8 cellular contexts compared by ENCODE assay signal in the genomic region with DNA sequence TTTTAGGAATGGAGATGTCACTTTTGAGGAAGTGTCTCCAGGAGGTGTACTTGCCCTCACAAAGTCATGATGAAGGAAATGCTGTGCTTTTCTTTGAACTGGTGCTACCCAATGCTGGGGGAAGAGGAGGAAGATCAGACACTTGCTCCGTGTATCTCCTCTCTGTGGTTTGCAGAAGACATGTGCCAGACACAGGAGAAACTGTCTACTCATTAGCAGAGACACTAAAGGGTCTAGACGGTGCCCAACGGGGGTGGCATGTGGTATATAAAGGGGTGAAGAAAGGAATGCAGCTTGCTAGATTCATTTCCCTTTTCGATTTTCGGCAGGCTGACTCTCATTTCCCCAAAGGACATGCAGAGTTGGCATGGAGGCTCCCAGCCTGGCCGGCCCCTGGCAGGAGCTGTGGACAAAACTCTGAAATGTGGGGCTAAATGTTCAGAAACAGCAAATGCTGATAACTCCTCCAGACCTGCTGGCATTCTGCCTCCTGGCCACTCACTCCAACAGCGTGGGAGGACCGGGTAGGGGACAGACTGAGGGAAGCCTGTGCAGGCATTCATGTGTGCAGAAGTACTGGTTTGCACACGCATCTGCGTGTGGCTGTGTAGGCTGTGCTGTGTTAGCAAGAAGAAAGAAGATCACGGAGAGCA. TPM values are rescaled to one million over a fixed set of nuclear protein-coding genes. Genes with fewer than 3 reads are reported as not detected.
A peak's percentile ranks its signal among the peaks of the same experiment; 100 is the strongest.
DNase-seq lines count a peak whose midpoint lies in the region; ATAC-seq, FAIRE-seq and TF ChIP-seq lines count a peak whose summit lies in the region.

No MANE protein-coding gene starts in this region.

- peaks cover 2% of the 10 kb centered on the region for H3K27me3 Mint-ChIP-seq in activated B cell treated with CpG ODN at 0.5 μM for 24 hours

- peak overlapping the region; percentile 43 for H3K27ac Mint-ChIP-seq in activated B cell treated with CpG ODN at 0.5 μM for 24 hours

- POLR2A ChIA-PET in activated B cell treated with CpG ODN at 0.5 μM for 24 hours (lab: Charles Lee): no interaction called here

- FAIRE-seq in GM12891 (lab: Jason Lieb, UNC): peak; percentile 41

- peaks cover 16% of the 10 kb centered on the region for H3K4me1 Mint-ChIP-seq in activated B cell treated with CpG ODN at 0.5 μM for 24 hours

- intact Hi-C loops in activated B cell treated with CpG ODN at 0.5 μM for 24 hours (cut with micrococcal nuclease): no loop called here

- ATAC-seq in HG03066 (IDR thresholded peaks at IDR 0.05; ENCODE audit: low read depth, unreplicated experiment) (peak; percentile 77), activated B cell treated with CpG ODN at 0.5 μM for 24 hours (ENCODE audit: low read depth) (peak; percentile 75)

- no peaks in the 10 kb centered on the region for H3K9me3 Mint-ChIP-seq in activated B cell treated with CpG ODN at 0.5 μM for 24 hours

- CTCF ChIA-PET in activated B cell treated with CpG ODN at 0.5 μM for 24 hours (lab: Charles Lee): no interaction called here

- peak overlapping the region; percentile 67 for H3K4me3 Mint-ChIP-seq in activated B cell treated with CpG ODN at 0.5 μM for 24 hours

- TF ChIP-seq CTCF in activated B cell treated with CpG ODN at 0.5 μM for 24 hours (IDR thresholded peaks at IDR 0.05): no peak

- no peak for TF ChIP-seq POLR2A in GM12891 (IDR thresholded peaks at IDR 0.05; ENCODE audit: low read depth, low read length)

- no peaks in the 10 kb centered on the region for H3K36me3 Mint-ChIP-seq in activated B cell treated with CpG ODN at 0.5 μM for 24 hours (ENCODE audit: low read depth)

- DNase-seq in GM12891 (ENCODE audit: insufficient read length, low spot score) (no peak), activated B cell treated with CpG ODN at 0.5 μM for 24 hours (peak; percentile 16), lung microvascular endothelial cell (ENCODE audit: low read depth in 2 of 2) (peak; percentile 55 to 70), middle frontal gyrus (ENCODE audit: extremely low spot score, low spot score) (no peak), NCI-H524 (lab: John Stamatoyannopoulos, UW) (no peak), DMS79 treated with DMSO at 0.1 percent for 48 hours (lab: John Stamatoyannopoulos, UW) (no peak), NCI-H510A treated with DMSO at 0.1 percent for 48 hours (lab: John Stamatoyannopoulos, UW) (no peak)

TF ChIP-seq in GM12891, 5 proteins besides CTCF, POLR2A, EP300 and RAD21:
- TF ChIP-seq PAX5 (IDR thresholded peaks at IDR 0.05; ENCODE audit: insufficient read depth, low read length, severe bottlenecking) (no peak), SPI1 (IDR thresholded peaks at IDR 0.05; ENCODE audit: low read depth, low read length) (peak; percentile 61)

RNA-seq across cellular contexts. Expression of a gene that starts 59.6 kb away (rescaled TPM):
- 25.2 TPM for polyA plus RNA-seq in GM12891 (2012; ENCODE audit: low read depth, missing spikeins)
- 61.5 and 66.6 TPM in 2 replicates for total RNA-seq in activated B cell treated with CpG ODN at 0.5 μM for 24 hours
- total RNA-seq in lung microvascular endothelial cell: 129 and 177 TPM in 2 replicates

Comparison
In these comparisons a context has a peak if more than half of its experiments do, and no peak if none do; other contexts are left out.
1. DNase-seq: peak in activated B cell treated with CpG ODN at 0.5 μM for 24 hours (single experiment) and lung microvascular endothelial cell (2 of 2); none in GM12891 (single experiment), middle frontal gyrus (single experiment), NCI-H524 (0 of 2), DMS79 treated with DMSO at 0.1 percent for 48 hours (single experiment) and NCI-H510A treated with DMSO at 0.1 percent for 48 hours (single experiment).